In genomic region chr9:133351908-133352634, GRCh38 we compare ENCODE assay signal across 9 cellular contexts. TPM values are rescaled to one million over a fixed set of nuclear protein-coding genes. Genes with fewer than 3 reads are reported as not detected.
DNase-seq lines count a peak whose midpoint lies in the region; ATAC-seq, FAIRE-seq and TF ChIP-seq lines count a peak whose summit lies in the region.
"Had no signal": no experiment of that assay in that cellular context is flagged by ENCODE, and none has a peak within 500 bp of the region (broad histone marks: within the 10 kb centered on the region; RNA-seq: fewer than 3 reads in every experiment).

No MANE protein-coding gene starts in this region.

- TF ChIP-seq CTCF in A549 (IDR thresholded peaks at IDR 0.05) (peak; percentile 56), GM10248 (IDR thresholded peaks at IDR 0.05; ENCODE audit: control extremely low read depth, extremely low read depth, low read depth, missing control alignments) (peak; percentile 57), kidney epithelial cell (IDR thresholded peaks at IDR 0.05; ENCODE audit: insufficient read depth, low read length, poor library complexity, severe bottlenecking) (peak; percentile 67)

- peaks cover 19% of the 10 kb centered on the region; the same call in 2 of the 3 replicates for H3K4me1 ChIP-seq in A549

- no peak for FAIRE-seq in A549 (lab: Jason Lieb, UNC)
- FAIRE-seq: endometrium had no signal

- no peaks in the 10 kb centered on the region for H3K9me3 Mint-ChIP-seq in activated naive CD4-positive, alpha-beta T cell treated with anti-CD3 and anti-CD28 coated beads, Interleukin-2, amount 50 U/mL, for 72 hours

- TF ChIP-seq POLR2A in A549 (IDR thresholded peaks at IDR 0.05; ENCODE audit: low read length), result no peak

- H3K27me3 ChIP-seq in kidney epithelial cell (ENCODE audit: control insufficient read depth, insufficient read depth, low read length), result no peaks in the 10 kb centered on the region

- CTCF ChIA-PET in A549 (lab: Yijun Ruan, JAX) (interaction anchor here (0.7 to 1.7 kb wide), 7 partner anchors 10 to 166 kb away, joined by 3 to 8 read pairs (median 3); no protein-coding TSS in a partner anchor), GM10248 (lab: Yijun Ruan, JAX) (interaction anchor here (0.9 to 2.0 kb wide), 4 partner anchors 10 to 21 kb away, joined by 3 to 8 read pairs (median 4); no protein-coding TSS in a partner anchor)

- POLR2A ChIA-PET in A549 (lab: Yijun Ruan, JAX), result interaction anchor here (0.7 kb wide), 1 partner anchor 14 kb away, joined by 3 read pairs; no protein-coding TSS in a partner anchor
- POLR2A ChIA-PET in GM10248 (lab: Yijun Ruan, JAX), result interaction anchor here (1.0 to 1.3 kb wide), 2 partner anchors 9 to 12 kb away, joined by 4 to 6 read pairs; no protein-coding TSS in a partner anchor

- no peak overlapping the region for H3K4me3 ChIP-seq in A549
- H3K4me3 ChIP-seq in kidney epithelial cell (ENCODE audit: low read depth, low read length), result no peak overlapping the region

- H3K4me2 ChIP-seq in A549, result no peak overlapping the region

- TF ChIP-seq EP300 in A549 (IDR thresholded peaks at IDR 0.05), result no peak

- peak; percentile 72 to 83 for DNase-seq in A549 (ENCODE audit: low read depth in 1 of 2, low spot score in 1 of 2)
- peak; percentile 43 for DNase-seq in GM10248 (ENCODE audit: extremely low spot score)
- DNase-seq in NOMO-1 treated with DMSO at 0.1 percent for 48 hours (lab: John Stamatoyannopoulos, UW; ENCODE audit: unreplicated experiment), result peak; percentile 71
- no peak for DNase-seq in activated naive CD4-positive, alpha-beta T cell treated with anti-CD3 and anti-CD28 coated beads, Interleukin-2, amount 50 U/mL, for 72 hours (ENCODE audit: low spot score in 2 of 2)
- DNase-seq in kidney epithelial cell (ENCODE audit: low read depth), result no peak
- no peak for DNase-seq in kidney glomerular epithelial cell (lab: John Stamatoyannopoulos, UW)
- DNase-seq in activated CD4-positive, CD25-positive, alpha-beta regulatory T cell (lab: John Stamatoyannopoulos, UW), result no peak

- ATAC-seq in A549 (peak; percentile 19 to 42; a peak in 5 of 6 replicates), GM19452 (IDR thresholded peaks at IDR 0.05; ENCODE audit: unreplicated experiment) (no peak)
- peak in 1 of 2 donors; percentile 10 for ATAC-seq in activated naive CD4-positive, alpha-beta T cell treated with anti-CD3 and anti-CD28 coated beads, Interleukin-2, amount 50 U/mL, for 72 hours

- H3K27ac Mint-ChIP-seq in activated naive CD4-positive, alpha-beta T cell treated with anti-CD3 and anti-CD28 coated beads, Interleukin-2, amount 50 U/mL, for 72 hours, result peak overlapping the region; percentile 60 to 91

- no peak overlapping the region for H3K27ac ChIP-seq in A549

- H3K9me3 ChIP-seq in A549, result no peaks in the 10 kb centered on the region

- WGBS in A549 (ENCODE audit: missing lambda C conversion rate), result 83% methylated on average over 14 of the region's 14 CpGs

- peaks cover 10% of the 10 kb centered on the region for H3K36me3 ChIP-seq in kidney epithelial cell (ENCODE audit: control insufficient read depth, insufficient read depth, low read length)

- H3K36me3 Mint-ChIP-seq in activated naive CD4-positive, alpha-beta T cell treated with anti-CD3 and anti-CD28 coated beads, Interleukin-2, amount 50 U/mL, for 72 hours, result peaks cover 29 to 32% of the 10 kb centered on the region in 2 donors

- no peak for TF ChIP-seq RAD21 in A549 (conservative IDR thresholded peaks at IDR 0.05 in 1 of 2, IDR thresholded peaks at IDR 0.05 in 1 of 2)

TF ChIP-seq in A549, 52 proteins besides CTCF, POLR2A, EP300 and RAD21 (continues in another document):
- TF ChIP-seq REST (IDR thresholded peaks at IDR 0.05) (no peak), SMC3 (IDR thresholded peaks at IDR 0.05) (no peak), CEBPB (IDR thresholded peaks at IDR 0.05) (no peak), FOSB (CRISPR knock-in tag; IDR thresholded peaks at IDR 0.05) (no peak), NR3C1 (IDR thresholded peaks at IDR 0.05) (no peak), CHD4 (IDR thresholded peaks at IDR 0.05; ENCODE audit: borderline replicate concordance) (no peak), RFX5 (IDR thresholded peaks at IDR 0.05) (no peak), RCOR1 (IDR thresholded peaks at IDR 0.05; ENCODE audit: low read depth, low read length) (no peak), GATA3 (IDR thresholded peaks at IDR 0.05; ENCODE audit: borderline replicate concordance) (0 out of 2 replicates have a peak, but pooled peaks have one; percentile 18), HOXB13 (CRISPR knock-in tag; IDR thresholded peaks at IDR 0.05; ENCODE audit: low read depth) (no peak), JUN (IDR thresholded peaks at IDR 0.05) (peak; percentile 13 to 40; a peak in 2 of 5 replicates), ZC3H11A (IDR thresholded peaks at IDR 0.05) (no peak), HDAC2 (IDR thresholded peaks at IDR 0.05) (no peak), FOXS1 (CRISPR knock-in tag; IDR thresholded peaks at IDR 0.05) (no peak)

RNA-seq across cellular contexts. Expression of gene RPL7A, which starts 4.1 kb away (rescaled TPM):
- 2,218 and 2,405 TPM in 2 replicates for polyA plus RNA-seq in A549 (2011; rRNA removed)
- polyA plus RNA-seq in A549 (2012; cell fraction: cytosol; rRNA removed), result 3,633 and 4,197 TPM in 2 replicates
- polyA plus RNA-seq in A549 (2012; cell fraction: nucleus; rRNA removed), result 1,837 and 2,384 TPM in 2 replicates
- polyA plus RNA-seq in A549 (2017; fragmentation: RNase III; extraction: RNeasy Plus Mini Kit Qiagen cat#74134 plus additional on column Dnase treatment), result 2,511 to 2,766 TPM (median 2,608 TPM) in 3 replicates
- 1,872 and 2,628 TPM in 2 replicates for polyA minus RNA-seq in A549 (2011; rRNA and poly(A)+ RNA removed)
- 1,000 to 10,000 TPM; 3,254 to 3,908 TPM for total RNA-seq in activated naive CD4-positive, alpha-beta T cell treated with anti-CD3 and anti-CD28 coated beads, Interleukin-2, amount 50 U/mL, for 72 hours
- 2,183 and 2,339 TPM in 2 replicates for total RNA-seq in kidney epithelial cell

RNA-seq across cellular contexts. Expression of gene MED22, which starts 4.1 kb away (rescaled TPM):
- polyA plus RNA-seq in A549 (2011; rRNA removed), result 15.7 and 18.4 TPM in 2 replicates
- polyA plus RNA-seq in A549 (2012; cell fraction: cytosol; rRNA removed), result 30.9 and 37.1 TPM in 2 replicates
- 49.7 and 50.6 TPM in 2 replicates for polyA plus RNA-seq in A549 (2012; cell fraction: nucleus; rRNA removed)
- 20.4 to 22.8 TPM (median 22.0 TPM) in 3 replicates for polyA plus RNA-seq in A549 (2017; fragmentation: RNase III; extraction: RNeasy Plus Mini Kit Qiagen cat#74134 plus additional on column Dnase treatment)
- 32.2 and 42.8 TPM in 2 replicates for polyA minus RNA-seq in A549 (2011; rRNA and poly(A)+ RNA removed)
- total RNA-seq in activated naive CD4-positive, alpha-beta T cell treated with anti-CD3 and anti-CD28 coated beads, Interleukin-2, amount 50 U/mL, for 72 hours, result 10 to 100 TPM; 27.7 to 29.4 TPM
- 42.0 and 51.8 TPM in 2 replicates for total RNA-seq in kidney epithelial cell

RNA-seq across cellular contexts. Expression of gene SURF1, which starts 4.2 kb away (rescaled TPM):
- polyA plus RNA-seq in A549 (2011; rRNA removed) (47.5 and 63.0 TPM in 2 replicates), A549 (2017; fragmentation: RNase III; extraction: RNeasy Plus Mini Kit Qiagen cat#74134 plus additional on column Dnase treatment) (25.3 to 28.6 TPM (median 27.7 TPM) in 3 replicates)
- 28.8 and 32.5 TPM in 2 replicates for polyA plus RNA-seq in A549 (2012; cell fraction: cytosol; rRNA removed)
- 31.7 and 33.8 TPM in 2 replicates for polyA plus RNA-seq in A549 (2012; cell fraction: nucleus; rRNA removed)
- polyA minus RNA-seq in A549 (2011; rRNA and poly(A)+ RNA removed), result 19.5 and 29.0 TPM in 2 replicates
- total RNA-seq in activated naive CD4-positive, alpha-beta T cell treated with anti-CD3 and anti-CD28 coated beads, Interleukin-2, amount 50 U/mL, for 72 hours, result 10 to 100 TPM; 20.2 to 24.9 TPM
- total RNA-seq in kidney epithelial cell, result 39.2 and 56.4 TPM in 2 replicates

RNA-seq across cellular contexts. Expression of gene SURF2, which starts 4.3 kb away (rescaled TPM):
- 15.4 and 25.2 TPM in 2 replicates for polyA plus RNA-seq in A549 (2011; rRNA removed)
- polyA plus RNA-seq in A549 (2012; cell fraction: cytosol; rRNA removed), result 56.1 and 56.8 TPM in 2 replicates
- 26.9 and 34.3 TPM in 2 replicates for polyA plus RNA-seq in A549 (2012; cell fraction: nucleus; rRNA removed)
- polyA plus RNA-seq in A549 (2017; fragmentation: RNase III; extraction: RNeasy Plus Mini Kit Qiagen cat#74134 plus additional on column Dnase treatment), result 34.9 to 36.9 TPM (median 35.6 TPM) in 3 replicates
- polyA minus RNA-seq in A549 (2011; rRNA and poly(A)+ RNA removed), result 8.1 and 8.4 TPM in 2 replicates
- 10 to 100 TPM in 1 of 2 donors, 1 to 10 TPM in 1; 10.0 to 12.9 TPM for total RNA-seq in activated naive CD4-positive, alpha-beta T cell treated with anti-CD3 and anti-CD28 coated beads, Interleukin-2, amount 50 U/mL, for 72 hours
- 38.7 and 51.5 TPM in 2 replicates for total RNA-seq in kidney epithelial cell

RNA-seq across cellular contexts. Expression of gene SURF6, which starts 16.1 kb away (rescaled TPM):
- polyA plus RNA-seq in A549 (2011; rRNA removed), result 7.1 and 10.5 TPM in 2 replicates
- 21.8 and 29.4 TPM in 2 replicates for polyA plus RNA-seq in A549 (2012; cell fraction: cytosol; rRNA removed)
- polyA plus RNA-seq in A549 (2012; cell fraction: nucleus; rRNA removed), result 32.6 and 37.4 TPM in 2 replicates
- polyA plus RNA-seq in A549 (2017; fragmentation: RNase III; extraction: RNeasy Plus Mini Kit Qiagen cat#74134 plus additional on column Dnase treatment), result 23.0 to 26.8 TPM (median 25.1 TPM) in 3 replicates
- 2.4 and 2.8 TPM in 2 replicates for polyA minus RNA-seq in A549 (2011; rRNA and poly(A)+ RNA removed)
- total RNA-seq in activated naive CD4-positive, alpha-beta T cell treated with anti-CD3 and anti-CD28 coated beads, Interleukin-2, amount 50 U/mL, for 72 hours, result 10 to 100 TPM; 10.7 to 22.0 TPM
- 17.4 and 30.8 TPM in 2 replicates for total RNA-seq in kidney epithelial cell

Comparison
In these comparisons a context has a peak if more than half of its experiments do, and no peak if none do; other contexts are left out.
1. DNase-seq: peak in A549 (2 of 2), GM10248 (single experiment) and NOMO-1 treated with DMSO at 0.1 percent for 48 hours (single experiment); none in activated naive CD4-positive, alpha-beta T cell treated with anti-CD3 and anti-CD28 coated beads, Interleukin-2, amount 50 U/mL, for 72 hours (0 of 2), kidney epithelial cell (single experiment), kidney glomerular epithelial cell (single experiment) and activated CD4-positive, CD25-positive, alpha-beta regulatory T cell (0 of 4).
2. Peak in every context shown above with its lines, with median percentiles within 50 percentile points of each other: CTCF ChIP-seq.